In the genomic region with DNA sequence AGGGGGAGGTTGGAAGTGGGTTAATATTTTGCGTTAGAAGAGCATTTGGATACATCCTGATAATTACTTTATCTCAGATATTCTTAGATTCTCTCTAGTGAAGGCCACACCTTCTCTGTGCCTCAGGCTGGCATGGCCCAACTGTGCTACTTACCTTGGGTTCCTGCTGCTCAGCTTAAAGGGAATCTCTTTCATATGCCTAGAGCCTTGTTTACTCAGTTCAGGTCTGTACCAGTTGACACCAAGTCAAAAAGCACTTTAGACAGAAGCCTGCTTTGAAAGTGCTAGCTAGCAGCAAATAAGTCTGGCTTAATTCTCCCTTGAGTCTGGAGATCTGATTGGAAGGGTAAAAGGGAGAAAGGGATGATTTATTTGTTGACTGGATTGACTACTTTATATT, we compare ENCODE assay signal across 19 cellular contexts.
"Had no signal": no experiment of that assay in that cellular context is flagged by ENCODE, and none has a peak within 500 bp of the region (broad histone marks: within the 10 kb centered on the region; RNA-seq: fewer than 3 reads in every experiment).

No MANE protein-coding gene starts in this region.

- H3K36me3 ChIP-seq: colonic mucosa, lower lobe of right lung, neural progenitor cell, ovary, tibial artery, upper lobe of left lung, uterus had no signal

- H3K9me3 ChIP-seq: colonic mucosa, lower lobe of right lung, ovary, tibial artery, upper lobe of left lung, uterus had no signal

- H3K27ac Mint-ChIP-seq: memory B cell; natural killer cell treated with Interleukin-12 subunit alpha and Interleukin-12 subunit beta and Interleukin-15 and Interleukin-18, amount 100 ng/mL, for 72 hours; neural progenitor cell had no signal

- H3K27ac ChIP-seq: colonic mucosa, foreskin keratinocyte, hepatocyte, lower lobe of right lung, neural progenitor cell, ovary, tibial artery, upper lobe of left lung, uterus had no signal

- H3K36me3 Mint-ChIP-seq: memory B cell; natural killer cell treated with Interleukin-12 subunit alpha and Interleukin-12 subunit beta and Interleukin-15 and Interleukin-18, amount 100 ng/mL, for 72 hours; neural progenitor cell had no signal

- H3K9me3 Mint-ChIP-seq: memory B cell; natural killer cell treated with Interleukin-12 subunit alpha and Interleukin-12 subunit beta and Interleukin-15 and Interleukin-18, amount 100 ng/mL, for 72 hours; neural progenitor cell had no signal

- H3K27me3 ChIP-seq: colonic mucosa, foreskin keratinocyte, hepatocyte, neural progenitor cell, ovary, tibial artery, upper lobe of left lung, uterus had no signal

- H3K4me1 Mint-ChIP-seq: memory B cell had no signal

- H3K4me3 ChIP-seq: colonic mucosa, hepatocyte, lower lobe of right lung, neural progenitor cell, ovary, smooth muscle cell, tibial artery, upper lobe of left lung, uterus had no signal

- H3K4me3 Mint-ChIP-seq: memory B cell; natural killer cell treated with Interleukin-12 subunit alpha and Interleukin-12 subunit beta and Interleukin-15 and Interleukin-18, amount 100 ng/mL, for 72 hours; neural progenitor cell had no signal

- DNase-seq: colonic mucosa; dermis blood vessel endothelial cell; foreskin keratinocyte; head of caudate nucleus; lower lobe of right lung; midbrain; nucleus accumbens; ovary; right cardiac atrium; stimulated activated CD4-positive, alpha-beta T cell treated with anti-CD3 and anti-CD28 coated beads, Interleukin-2, amount 100 ng/mL, for 48 hours; stimulated activated naive CD8-positive, alpha-beta T cell treated with anti-CD3 and anti-CD28 coated beads, Interleukin-15, Interleukin-2, amounts not matched to agents 100 U/mL and 50 U/mL, for 24 hours; tibial artery; upper lobe of left lung; uterus had no signal

- H3K4me1 ChIP-seq: colonic mucosa, uterus had no signal

- ATAC-seq: foreskin keratinocyte; lower lobe of right lung; natural killer cell treated with Interleukin-12 subunit alpha and Interleukin-12 subunit beta and Interleukin-15 and Interleukin-18, amount 100 ng/mL, for 72 hours; right cardiac atrium; stimulated activated naive CD8-positive, alpha-beta T cell treated with anti-CD3 and anti-CD28 coated beads, Interleukin-15, Interleukin-2, amounts not matched to agents 100 U/mL and 50 U/mL, for 24 hours had no signal
